In genomic region chr2:197356136-197356535, GRCh38 we compare ENCODE assay signal across 8 cellular contexts. TPM values are rescaled to one million over a fixed set of nuclear protein-coding genes. Genes with fewer than 3 reads are reported as not detected.
A peak's percentile ranks its signal among the peaks of the same experiment; 100 is the strongest.
DNase-seq lines count a peak whose midpoint lies in the region; TF ChIP-seq lines count a peak whose summit lies in the region.

No MANE protein-coding gene starts in this region.

- no peak for TF ChIP-seq RAD21 in SK-N-SH (IDR thresholded peaks at IDR 0.05; ENCODE audit: low read length)

- CTCF ChIA-PET in SK-N-SH (lab: Yijun Ruan, JAX) = interaction anchor here (1.0 to 1.7 kb wide), 4 partner anchors 9 to 68 kb away, joined by 3 to 5 read pairs (median 4); no protein-coding TSS in a partner anchor

- no peak overlapping the region for H2AFZ ChIP-seq in SK-N-SH (ENCODE audit: low read depth)

- DNase-seq in AG09309 (ENCODE audit: low read depth) = no peak
- DNase-seq in GM12864 (ENCODE audit: low read depth) = no peak
- no peak for DNase-seq in SK-N-SH
- peak in 1 of 2 donors; percentile 12 for DNase-seq in foreskin fibroblast
- DNase-seq in HK-2 (ENCODE audit: unreplicated experiment) = no peak
- DNase-seq in middle frontal gyrus (ENCODE audit: extremely low spot score, low spot score) = no peak
- DNase-seq in superior temporal gyrus (ENCODE audit: extremely low spot score) = no peak
- DNase-seq in ureter (ENCODE audit: low spot score) = no peak

- no peaks in the 10 kb centered on the region for H4K20me1 ChIP-seq in SK-N-SH (ENCODE audit: insufficient read depth)

- peaks cover 0 to 18% of the 10 kb centered on the region in 2 experiments; a peak in 2 of 4 replicates for H3K4me1 ChIP-seq in SK-N-SH (ENCODE audit: control insufficient read depth in 1 of 2, insufficient read depth in 2 of 2, low read depth in 1 of 2, low read length in 1 of 2)

- H3K9ac ChIP-seq in SK-N-SH = no peak overlapping the region

- H3K27me3 ChIP-seq in SK-N-SH (ENCODE audit: insufficient read depth) = no peaks in the 10 kb centered on the region

- no peak overlapping the region for H3K4me3 ChIP-seq in AG09309 (ENCODE audit: control insufficient read depth, low read depth, low read length)
- H3K4me3 ChIP-seq in GM12864 (ENCODE audit: low read depth, low read length) = no peak overlapping the region
- H3K4me3 ChIP-seq in SK-N-SH (ENCODE audit: low read depth in 2 of 2, low read length in 1 of 2) = no peak overlapping the region
- H3K4me3 ChIP-seq in foreskin fibroblast (ENCODE audit: low read depth in 1 of 2, low read length in 2 of 2) = no peak overlapping the region

- no peaks in the 10 kb centered on the region for H3K79me2 ChIP-seq in SK-N-SH (ENCODE audit: insufficient read depth)

- TF ChIP-seq EP300 in SK-N-SH (IDR thresholded peaks at IDR 0.05; ENCODE audit: borderline replicate concordance in 1 of 2, low read depth in 1 of 2, low read length in 1 of 2) = no peak

- no peaks in the 10 kb centered on the region for H3K9me3 ChIP-seq in SK-N-SH

- no peak overlapping the region for H3K4me2 ChIP-seq in SK-N-SH

- no peaks in the 10 kb centered on the region for H3K9me2 ChIP-seq in SK-N-SH

- 97% methylated on average over 5 of the region's 5 CpGs for WGBS in SK-N-SH (ENCODE audit: low lambda C conversion rate)

- H3K27ac ChIP-seq in SK-N-SH (ENCODE audit: low read depth in 2 of 2, low read length in 1 of 2) = no peak overlapping the region

- peaks cover 16% of the 10 kb centered on the region for H3F3A ChIP-seq in SK-N-SH (replicated peaks; ENCODE audit: insufficient read depth)

- POLR2A ChIA-PET in SK-N-SH (lab: Yijun Ruan, JAX) = no interaction called here

- TF ChIP-seq CTCF in AG09309 (IDR thresholded peaks at IDR 0.05; ENCODE audit: control insufficient read depth, insufficient read depth, low read depth, low read length, missing control alignments) (peak; percentile 36), GM12864 (IDR thresholded peaks at IDR 0.05; ENCODE audit: low read depth, low read length, missing control alignments) (peak; percentile 54), SK-N-SH (IDR thresholded peaks at IDR 0.05) (peak; percentile 52), foreskin fibroblast (IDR thresholded peaks at IDR 0.05; ENCODE audit: low read depth, low read length) (peak; percentile 33)

- no peaks in the 10 kb centered on the region for H3K36me3 ChIP-seq in SK-N-SH (replicated peaks in 1 of 2; ENCODE audit: control insufficient read depth in 1 of 2, insufficient read depth in 2 of 2, low read length in 1 of 2)

TF ChIP-seq in SK-N-SH, 30 proteins besides CTCF, POLR2A, EP300 and RAD21:
- no peak for TF ChIP-seq NRF1 (IDR thresholded peaks at IDR 0.05; ENCODE audit: low read depth, low read length)

RNA-seq across cellular contexts. Expression of gene ANKRD44, which starts 45.6 kb away (rescaled TPM):
- polyA plus RNA-seq in SK-N-SH (2012; rRNA removed) = 12.3 and 12.5 TPM in 2 replicates
- polyA plus RNA-seq in SK-N-SH (2012; cell fraction: cytosol; rRNA removed) = 6.8 and 7.0 TPM in 2 replicates
- 23.4 and 77.4 TPM in 2 replicates for polyA plus RNA-seq in SK-N-SH (2012; cell fraction: nucleus; rRNA removed)
- 36.1 TPM for total RNA-seq in ureter
